ENCODE assay signal across 19 cellular contexts in genomic region chr1:194476351-194476750, GRCh38.
DNase-seq lines count a peak whose midpoint lies in the region; ATAC-seq, FAIRE-seq and TF ChIP-seq lines count a peak whose summit lies in the region.
"Had no signal": no experiment of that assay in that cellular context is flagged by ENCODE, and none has a peak within 500 bp of the region (broad histone marks: within the 10 kb centered on the region; RNA-seq: fewer than 3 reads in every experiment).

No MANE protein-coding gene starts in this region.

- no peaks in the 10 kb centered on the region for H3K9me3 Mint-ChIP-seq in osteocyte (ENCODE audit: unreplicated experiment)
- H3K9me3 Mint-ChIP-seq: CD4-positive, alpha-beta memory T cell had no signal

- POLR2A ChIA-PET in GM12878 (lab: Charles Lee), result no interaction called here

- TF ChIP-seq CTCF in OCI-LY1 (IDR thresholded peaks at IDR 0.05; ENCODE audit: low read length) (no peak), GM12878 (IDR thresholded peaks at IDR 0.05 in 2 of 3, conservative IDR thresholded peaks at IDR 0.05 in 1 of 3; ENCODE audit: control insufficient read depth in 2 of 3, extremely low read depth in 1 of 3, insufficient read depth in 1 of 3, low read depth in 3 of 3, low read length in 3 of 3) (no peak), osteocyte (IDR thresholded peaks at IDR 0.05) (no peak)

- TF ChIP-seq EP300 in GM12878 (IDR thresholded peaks at IDR 0.05; ENCODE audit: borderline replicate concordance in 1 of 2, control insufficient read depth in 1 of 2, low read depth in 2 of 2, low read length in 2 of 2), result no peak

- no peaks in the 10 kb centered on the region for H3K9me2 ChIP-seq in OCI-LY1 (ENCODE audit: low read depth, low read length)

- no peak overlapping the region for H3K14ac ChIP-seq in neuronal stem cell (ENCODE audit: low read length)

- in situ Hi-C loops in GM12878 (cut with MboI), result no loop called here

- FAIRE-seq in GM12878 (lab: Jason Lieb, UNC), result no peak
- FAIRE-seq: H54 had no signal

- H2AFZ ChIP-seq in OCI-LY1 (ENCODE audit: low read length) (peak overlapping the region; percentile 36; the same call in 1 of the 2 replicates), GM12878 (ENCODE audit: control insufficient read depth, low read depth, low read length) (no peak overlapping the region), neuronal stem cell (ENCODE audit: low read length) (no peak overlapping the region)
- H2AFZ ChIP-seq: GM23248 had no signal

- 0 out of 2 replicates have a peak, but pooled peaks cover 2% of the 10 kb centered on the region for H3K9me3 ChIP-seq in OCI-LY1 (ENCODE audit: low read length)
- no peaks in the 10 kb centered on the region for H3K9me3 ChIP-seq in GM12878 (replicated peaks; ENCODE audit: control insufficient read depth, insufficient read depth, low read length)
- no peaks in the 10 kb centered on the region for H3K9me3 ChIP-seq in neuronal stem cell (replicated peaks in 1 of 2; ENCODE audit: control insufficient read depth in 2 of 2, insufficient read depth in 1 of 2, low read depth in 1 of 2, low read length in 2 of 2)
- H3K9me3 ChIP-seq: BLaER1 had no signal

- H3K4me3 ChIP-seq in OCI-LY1 (ENCODE audit: low read depth, low read length, poor library complexity, severe bottlenecking) (no peak overlapping the region), GM12878 (no peak overlapping the region), neuronal stem cell (ENCODE audit: low read length in 2 of 2) (no peak overlapping the region)
- H3K4me3 ChIP-seq: BLaER1, GM23248 had no signal

- intact Hi-C loops in GM12878 (cut with micrococcal nuclease; ENCODE audit: unreplicated experiment), result no loop called here

- no peak overlapping the region for H3K4me2 ChIP-seq in OCI-LY1 (ENCODE audit: low read length)
- H3K4me2 ChIP-seq in GM12878 (ENCODE audit: control insufficient read depth, insufficient read depth), result no peak overlapping the region
- H3K4me2 ChIP-seq in neuronal stem cell (ENCODE audit: insufficient read depth, low read length, poor library complexity, severe bottlenecking), result no peak overlapping the region
- H3K4me2 ChIP-seq: BLaER1 had no signal

- RAD21 ChIA-PET in GM12878 (lab: Charles Lee; ENCODE audit: unreplicated experiment), result no interaction called here

- H3K79me1 ChIP-seq in neuronal stem cell (ENCODE audit: low read depth, low read length), result no peaks in the 10 kb centered on the region

- no peak overlapping the region for H3K4me3 Mint-ChIP-seq in osteocyte (ENCODE audit: unreplicated experiment)
- H3K4me3 Mint-ChIP-seq: CD14-positive monocyte; CD4-positive, alpha-beta memory T cell had no signal

- CTCF ChIA-PET in GM12878 (lab: Yijun Ruan, JAX), result no interaction called here

- no peak overlapping the region for H4K91ac ChIP-seq in neuronal stem cell (ENCODE audit: low read depth, low read length, poor library complexity)

- no peak overlapping the region for H3K9ac ChIP-seq in OCI-LY1 (ENCODE audit: low read length)
- no peak overlapping the region for H3K9ac ChIP-seq in GM12878 (ENCODE audit: control insufficient read depth, insufficient read depth, low read length)
- no peak overlapping the region for H3K9ac ChIP-seq in neuronal stem cell (ENCODE audit: low read depth, low read length, poor library complexity)
- H3K9ac ChIP-seq: BLaER1, GM23248 had no signal

- H3K4me1 ChIP-seq in OCI-LY1 (ENCODE audit: insufficient read depth, low read length, severe bottlenecking), result peaks cover 61% of the 10 kb centered on the region
- H3K4me1 ChIP-seq in GM12878 (ENCODE audit: control insufficient read depth, insufficient read depth, low read length), result no peaks in the 10 kb centered on the region
- H3K4me1 ChIP-seq in neuronal stem cell (ENCODE audit: control insufficient read depth in 2 of 2, insufficient read depth in 1 of 2, low read depth in 1 of 2, low read length in 2 of 2), result peaks cover 2 to 4% of the 10 kb centered on the region in 2 donors
- H3K4me1 ChIP-seq: BLaER1 had no signal

- no peak overlapping the region for H3K18ac ChIP-seq in neuronal stem cell (ENCODE audit: low read length)

- no peaks in the 10 kb centered on the region for H3K36me3 ChIP-seq in OCI-LY1 (ENCODE audit: insufficient read depth, low read length)
- no peaks in the 10 kb centered on the region for H3K36me3 ChIP-seq in GM12878 (ENCODE audit: control insufficient read depth in 2 of 2, insufficient read depth in 2 of 2, low read length in 1 of 2)
- no peaks in the 10 kb centered on the region for H3K36me3 ChIP-seq in neuronal stem cell (replicated peaks in 1 of 2; ENCODE audit: control insufficient read depth in 2 of 2, insufficient read depth in 2 of 2, low read length in 2 of 2)
- H3K36me3 ChIP-seq: BLaER1 had no signal

- H2BK120ac ChIP-seq in neuronal stem cell (ENCODE audit: low read depth, low read length), result no peak overlapping the region

- H3K79me2 ChIP-seq in OCI-LY1 (ENCODE audit: insufficient read depth, low read length), result no peaks in the 10 kb centered on the region
- no peaks in the 10 kb centered on the region for H3K79me2 ChIP-seq in GM12878 (ENCODE audit: control insufficient read depth, insufficient read depth, low read length)

- BruUV-seq in GM12878 (replicated peaks; lab: Mats Ljungman, UMichigan), result no TSS peak

- no peaks in the 10 kb centered on the region for H3K27me3 Mint-ChIP-seq in osteocyte (ENCODE audit: unreplicated experiment)

- no peak overlapping the region for H3K23ac ChIP-seq in neuronal stem cell (ENCODE audit: low read depth, low read length, poor library complexity)

- H2AK5ac ChIP-seq in neuronal stem cell (ENCODE audit: low read depth, low read length), result no peak overlapping the region

- TF ChIP-seq POLR2A in GM12878 (IDR thresholded peaks at IDR 0.05; ENCODE audit: low read depth, low read length), result no peak

- DNase-seq in NCI-H748 (lab: John Stamatoyannopoulos, UW; ENCODE audit: unreplicated experiment) (peak; percentile 42), NCI-H748 treated with DMSO at 0.1 percent for 48 hours (lab: John Stamatoyannopoulos, UW) (no peak), GM12878 (ENCODE audit: low read depth, low spot score) (no peak), osteocyte (ENCODE audit: extremely low spot score, unreplicated experiment) (no peak), neuronal stem cell (ENCODE audit: low spot score) (no peak), T-helper 9 cell (no peak), amniotic stem cell (lab: John Stamatoyannopoulos, UW) (no peak)
- DNase-seq: 8988T; CD4-positive, alpha-beta memory T cell; DMS153; DMS79; GDM1; GM23248; HCEC 1CT had no signal

- WGBS in GM12878 (ENCODE audit: insufficient coverage, insufficient replicate concordance, low lambda C conversion rate, missing lambda C conversion rate), result 0% methylated on average over 2 of the region's 2 CpGs
- WGBS in neuronal stem cell (ENCODE audit: extremely low coverage in 2 of 2, insufficient read length in 2 of 2, insufficient replicate concordance in 1 of 2), 2 donors, result no CpG with 5 or more reads among the region's 2 CpGs

- H3K27ac Mint-ChIP-seq in osteocyte (ENCODE audit: unreplicated experiment), result peak overlapping the region; percentile 74
- H3K27ac Mint-ChIP-seq: CD14-positive monocyte; CD4-positive, alpha-beta memory T cell had no signal

- no peak overlapping the region for H4K8ac ChIP-seq in neuronal stem cell (ENCODE audit: low read depth, low read length)

- H3K27ac ChIP-seq in OCI-LY1 (ENCODE audit: low read depth, low read length, poor library complexity, severe bottlenecking) (peak overlapping the region; percentile 61), GM12878 (ENCODE audit: control insufficient read depth, insufficient read depth) (no peak overlapping the region), neuronal stem cell (replicated peaks; ENCODE audit: low read length) (no peak overlapping the region)
- H3K27ac ChIP-seq: BLaER1, GM23248, HL-60 had no signal

- H4K20me1 ChIP-seq in OCI-LY1 (ENCODE audit: insufficient read depth, low read length) (no peaks in the 10 kb centered on the region), GM12878 (ENCODE audit: control insufficient read depth, insufficient read depth) (no peaks in the 10 kb centered on the region)
- H4K20me1 ChIP-seq: BLaER1 had no signal

- no peak for ATAC-seq in GM12878

- SMC1A ChIA-PET in GM12878 (lab: Charles Lee; ENCODE audit: uncharacterized antibody, unreplicated experiment), result no interaction called here

- no peak for TF ChIP-seq RAD21 in GM12878 (IDR thresholded peaks at IDR 0.05; ENCODE audit: insufficient read depth, low read depth, low read length)

- no peaks in the 10 kb centered on the region for H3K36me3 Mint-ChIP-seq in osteocyte (ENCODE audit: unreplicated experiment)
- H3K36me3 Mint-ChIP-seq: CD14-positive monocyte; CD4-positive, alpha-beta memory T cell had no signal

- peaks cover 55% of the 10 kb centered on the region for H3K4me1 Mint-ChIP-seq in osteocyte (ENCODE audit: unreplicated experiment)
- H3K4me1 Mint-ChIP-seq: CD14-positive monocyte; CD4-positive, alpha-beta memory T cell had no signal

- H2BK5ac ChIP-seq in neuronal stem cell (ENCODE audit: low read length), result no peak overlapping the region

- H3K4ac ChIP-seq in neuronal stem cell (ENCODE audit: low read length), result no peak overlapping the region

- no peak overlapping the region for H2BK15ac ChIP-seq in neuronal stem cell (ENCODE audit: low read length)

- H3K27me3 ChIP-seq in OCI-LY1 (ENCODE audit: insufficient read depth, low read length), result no peaks in the 10 kb centered on the region
- no peaks in the 10 kb centered on the region for H3K27me3 ChIP-seq in GM12878 (replicated peaks in 1 of 2; ENCODE audit: control insufficient read depth in 2 of 2, insufficient read depth in 2 of 2, low read length in 1 of 2)
- no peaks in the 10 kb centered on the region for H3K27me3 ChIP-seq in neuronal stem cell (ENCODE audit: control insufficient read depth in 3 of 3, insufficient read depth in 3 of 3, low read depth in 1 of 3, low read length in 3 of 3)
- H3K27me3 ChIP-seq: BLaER1 had no signal

- no peaks in the 10 kb centered on the region for H3F3A ChIP-seq in OCI-LY1 (ENCODE audit: insufficient read depth, low read length)

- no peak overlapping the region for H2BK12ac ChIP-seq in neuronal stem cell (ENCODE audit: low read length)

TF ChIP-seq in GM12878, 131 proteins besides CTCF, POLR2A, EP300 and RAD21:
- TF ChIP-seq BACH1 (IDR thresholded peaks at IDR 0.05; ENCODE audit: borderline replicate concordance) (no peak), SMAD5 (IDR thresholded peaks at IDR 0.05; ENCODE audit: low read depth) (no peak), SPI1 (IDR thresholded peaks at IDR 0.05; ENCODE audit: borderline replicate concordance, insufficient read depth, low read depth, low read length) (0 out of 2 replicates have a peak, but pooled peaks have one; percentile 13)
